ENCODE assay signal across 8 cellular contexts in the genomic region with DNA sequence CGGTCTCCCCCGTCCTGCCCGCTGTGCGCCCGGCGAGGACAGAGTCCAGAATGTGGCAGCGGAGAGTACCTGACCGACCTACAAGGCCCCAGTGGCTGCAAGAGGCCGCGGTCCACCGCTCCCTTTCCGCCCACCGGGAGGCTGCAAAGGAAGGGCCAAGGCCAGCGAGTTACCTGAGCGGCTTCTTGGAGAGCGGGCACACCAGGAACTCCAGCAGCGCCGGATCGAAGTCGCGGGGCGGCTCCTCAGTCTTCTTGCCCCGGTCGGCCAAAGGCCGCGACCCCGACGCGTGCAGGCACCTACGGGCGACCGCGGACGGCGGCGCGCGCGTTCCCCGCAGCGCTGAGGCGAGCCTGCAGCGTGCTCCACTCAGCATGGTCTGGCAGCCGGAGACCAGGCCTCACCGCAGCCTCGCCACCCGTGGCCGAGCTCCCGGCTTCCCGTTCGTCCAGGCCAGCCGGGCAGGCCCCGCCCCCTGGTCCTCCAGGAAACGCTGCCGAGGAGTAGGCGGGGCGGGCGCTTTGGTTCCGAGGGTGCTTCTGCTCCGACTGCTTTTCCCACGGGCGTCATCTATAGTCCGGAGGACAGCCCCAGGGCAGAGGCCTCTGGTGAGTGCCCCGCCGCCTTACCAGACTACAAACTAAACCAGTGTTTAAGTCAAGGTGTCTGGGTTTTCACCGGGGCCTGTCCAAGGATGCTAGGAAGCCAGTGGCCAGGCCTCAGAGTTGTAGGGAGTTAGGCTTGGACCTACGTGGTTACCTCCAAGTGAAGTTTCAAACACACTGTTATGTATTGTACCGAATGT. TPM values are rescaled to one million over a fixed set of nuclear protein-coding genes. Genes with fewer than 3 reads are reported as not detected.
DNase-seq lines count a peak whose midpoint lies in the region; ATAC-seq, FAIRE-seq and TF ChIP-seq lines count a peak whose summit lies in the region.

A gene with protein sequence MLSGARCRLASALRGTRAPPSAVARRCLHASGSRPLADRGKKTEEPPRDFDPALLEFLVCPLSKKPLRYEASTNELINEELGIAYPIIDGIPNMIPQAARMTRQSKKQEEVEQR (minus strand): TSS at position 452 of the 805 bp plus-strand sequence. CDS start 76 bp downstream, at position 376.

- no peak for TF ChIP-seq CTCF in fibroblast of pulmonary artery (IDR thresholded peaks at IDR 0.05; ENCODE audit: low read length, missing control alignments)

- H3K4me3 Mint-ChIP-seq in natural killer cell treated with Interleukin-12 subunit alpha and Interleukin-12 subunit beta and Interleukin-15 and Interleukin-18, amount 100 ng/mL, for 72 hours = peak within 1 kb of the TSS; percentile 95

- TF ChIP-seq POLR2A in H54 (IDR thresholded peaks at IDR 0.05; ENCODE audit: low read depth, low read length) = peak; percentile 91
- TF ChIP-seq POLR2A in Raji (IDR thresholded peaks at IDR 0.05; ENCODE audit: insufficient read depth, low read depth, low read length) = peak; percentile 69

- no peak for FAIRE-seq in H54 (lab: Jason Lieb, UNC)

- H3K4me1 Mint-ChIP-seq in natural killer cell treated with Interleukin-12 subunit alpha and Interleukin-12 subunit beta and Interleukin-15 and Interleukin-18, amount 100 ng/mL, for 72 hours (ENCODE audit: low read depth in 2 of 2) = peaks cover 13 to 36% of the 10 kb centered on the region in 2 donors

- H3K27me3 Mint-ChIP-seq in natural killer cell treated with Interleukin-12 subunit alpha and Interleukin-12 subunit beta and Interleukin-15 and Interleukin-18, amount 100 ng/mL, for 72 hours = no peaks in the 10 kb centered on the region

- ATAC-seq in natural killer cell treated with Interleukin-12 subunit alpha and Interleukin-12 subunit beta and Interleukin-15 and Interleukin-18, amount 100 ng/mL, for 72 hours = peak; percentile 96 to 98
- ATAC-seq in stimulated activated naive CD8-positive, alpha-beta T cell treated with anti-CD3 and anti-CD28 coated beads, Interleukin-15, Interleukin-2, amounts not matched to agents 100 U/mL and 50 U/mL, for 24 hours = peak; percentile 91

- peaks cover 16% of the 10 kb centered on the region for H3K36me3 Mint-ChIP-seq in natural killer cell treated with Interleukin-12 subunit alpha and Interleukin-12 subunit beta and Interleukin-15 and Interleukin-18, amount 100 ng/mL, for 72 hours

- H3K4me3 ChIP-seq in fibroblast of pulmonary artery (replicated peaks; ENCODE audit: low read depth, low read length) = peak within 1 kb of the TSS; percentile 87

- DNase-seq in ELF-1 (ENCODE audit: low read depth, low spot score) = peak; percentile 96
- peak; percentile 66 for DNase-seq in H54 (ENCODE audit: insufficient read length, low spot score)
- peak; percentile 93 for DNase-seq in LoVo (ENCODE audit: low spot score)
- peak; percentile 61 for DNase-seq in activated effector memory CD4-positive, alpha-beta T cell treated with Interleukin-2 at 50 U/mL for 16 hours
- peak; percentile 93 for DNase-seq in fibroblast of pulmonary artery (ENCODE audit: low read depth)
- DNase-seq in natural killer cell treated with Interleukin-12 subunit alpha and Interleukin-12 subunit beta and Interleukin-15 and Interleukin-18, amount 100 ng/mL, for 72 hours (ENCODE audit: low spot score) = peak; percentile 95
- DNase-seq in stimulated activated naive CD8-positive, alpha-beta T cell treated with anti-CD3 and anti-CD28 coated beads, Interleukin-15, Interleukin-2, amounts not matched to agents 100 U/mL and 50 U/mL, for 24 hours = peak; percentile 88

- peak within 1 kb of the TSS; percentile 81 to 91 for H3K27ac Mint-ChIP-seq in natural killer cell treated with Interleukin-12 subunit alpha and Interleukin-12 subunit beta and Interleukin-15 and Interleukin-18, amount 100 ng/mL, for 72 hours

- no peaks in the 10 kb centered on the region for H3K9me3 Mint-ChIP-seq in natural killer cell treated with Interleukin-12 subunit alpha and Interleukin-12 subunit beta and Interleukin-15 and Interleukin-18, amount 100 ng/mL, for 72 hours

RNA-seq across cellular contexts. Expression of the gene that starts here (rescaled TPM):
- 10 to 100 TPM; 31.3 to 46.3 TPM for total RNA-seq in natural killer cell treated with Interleukin-12 subunit alpha and Interleukin-12 subunit beta and Interleukin-15 and Interleukin-18, amount 100 ng/mL, for 72 hours

Comparison
In these comparisons a context has a peak if more than half of its experiments do, and no peak if none do; other contexts are left out.
1. Peak in every context shown above with its lines: DNase-seq, ATAC-seq and H3K4me3 ChIP-seq.